Comparison of ENCODE assay signal across 8 cellular contexts in the genomic region with DNA sequence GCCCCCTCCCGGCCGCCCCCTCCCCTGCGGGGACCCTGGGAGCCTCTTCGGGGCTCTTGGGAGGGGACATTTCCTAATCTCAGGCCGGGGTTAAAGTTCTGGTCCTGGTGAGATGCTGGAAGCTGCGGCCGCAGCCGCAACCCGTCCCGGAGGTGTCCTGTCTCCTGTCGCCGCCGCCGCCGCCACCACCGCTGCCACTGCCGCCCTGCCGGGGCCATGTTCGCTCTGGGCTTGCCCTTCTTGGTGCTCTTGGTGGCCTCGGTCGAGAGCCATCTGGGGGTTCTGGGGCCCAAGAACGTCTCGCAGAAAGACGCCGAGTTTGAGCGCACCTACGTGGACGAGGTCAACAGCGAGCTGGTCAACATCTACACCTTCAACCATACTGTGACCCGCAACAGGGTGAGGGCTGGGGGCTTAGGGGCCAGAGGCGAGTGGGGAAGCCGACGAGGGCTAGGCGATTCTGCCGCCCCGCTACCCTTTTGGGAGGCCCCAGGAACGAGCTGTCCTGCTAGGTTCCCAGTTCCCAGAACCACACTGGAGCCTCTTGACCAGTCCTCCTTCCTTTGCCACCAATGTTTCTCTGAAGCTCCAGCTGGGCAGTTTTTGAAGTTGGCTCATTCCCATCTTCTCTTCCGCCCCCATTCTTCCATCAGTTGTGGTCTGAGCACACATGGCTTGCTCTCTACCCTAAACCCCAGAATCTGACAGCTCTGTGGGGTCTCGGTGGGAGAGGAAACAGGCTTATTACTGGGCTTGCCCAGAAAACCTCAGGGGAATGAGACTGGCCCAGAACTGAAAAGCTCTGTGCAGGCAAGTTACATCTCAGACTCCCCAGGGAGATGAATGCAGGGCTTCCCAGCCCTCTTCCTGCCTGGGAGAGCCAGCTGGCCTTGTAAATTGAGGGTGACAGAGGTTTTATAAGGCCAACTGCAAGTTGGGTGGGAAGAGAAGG. TPM values are rescaled to one million over a fixed set of nuclear protein-coding genes. Genes with fewer than 3 reads are reported as not detected.
A peak's percentile ranks its signal among the peaks of the same experiment; 100 is the strongest.
DNase-seq lines count a peak whose midpoint lies in the region; ATAC-seq and TF ChIP-seq lines count a peak whose summit lies in the region.

No MANE protein-coding gene starts in this region.

- intact Hi-C loops in right cardiac atrium (cut with DNase I) (no loop called here), gastrocnemius medialis (cut with DNase I; ENCODE audit: low total_unique reads) (loop anchor here (1.0 to 10.0 kb wide), 4 partner anchors 47 to 145 kb away; partner anchors contain the start of genes CEP164, PCSK7, RNF214 and SIK3)

- H3K36me3 Mint-ChIP-seq in activated naive CD8-positive, alpha-beta T cell treated with anti-CD3 and anti-CD28 coated beads, Interleukin-2, amount 50 U/mL, for 24 hours (ENCODE audit: low read depth), result peaks cover 2% of the 10 kb centered on the region

- peak overlapping the region; percentile 62 for H3K27ac Mint-ChIP-seq in activated naive CD8-positive, alpha-beta T cell treated with anti-CD3 and anti-CD28 coated beads, Interleukin-2, amount 50 U/mL, for 24 hours

- H3K27ac ChIP-seq in right cardiac atrium (ENCODE audit: low read length), result peak overlapping the region; percentile 66
- peak overlapping the region; percentile 88 to 99 (median 89) for H3K27ac ChIP-seq in gastrocnemius medialis

- H3K9me3 Mint-ChIP-seq in activated naive CD8-positive, alpha-beta T cell treated with anti-CD3 and anti-CD28 coated beads, Interleukin-2, amount 50 U/mL, for 24 hours, result no peaks in the 10 kb centered on the region

- no peaks in the 10 kb centered on the region for H3K27me3 Mint-ChIP-seq in activated naive CD8-positive, alpha-beta T cell treated with anti-CD3 and anti-CD28 coated beads, Interleukin-2, amount 50 U/mL, for 24 hours

- H3K4me3 ChIP-seq in right cardiac atrium (ENCODE audit: low read length), result peak overlapping the region; percentile 93
- H3K4me3 ChIP-seq in gastrocnemius medialis, result peak overlapping the region; percentile 62 to 98 (median 74)

- peaks cover 0 to 18% of the 10 kb centered on the region in 2 donors for H3K36me3 ChIP-seq in gastrocnemius medialis

- H3K4me1 ChIP-seq in right cardiac atrium (ENCODE audit: control insufficient read depth, insufficient read depth, low read length) (peaks cover 17% of the 10 kb centered on the region), gastrocnemius medialis (peaks cover 26 to 28% of the 10 kb centered on the region in 2 donors)

- TF ChIP-seq CTCF in gastrocnemius medialis (IDR thresholded peaks at IDR 0.05 in 4 of 5, conservative IDR thresholded peaks at IDR 0.05 in 1 of 5), result no peak

- in situ Hi-C loops in gastrocnemius medialis (cut with MboI; ENCODE audit: low sequenced_read_pairs in 4 of 4) (loop anchor here in 1 of 4 donors (5.0 kb wide), 1 partner anchor 48 kb away; no protein-coding TSS in a partner anchor), ACHN (cut with HindIII; ENCODE audit: low pct_ligation_motif_present, low pct_unique_long_range_greater_than_20kb, low sequenced_read_pairs) (no loop called here)

- peak; percentile 22 for ATAC-seq in HG02970 (IDR thresholded peaks at IDR 0.05; ENCODE audit: low FRiP score, unreplicated experiment)
- ATAC-seq in activated naive CD8-positive, alpha-beta T cell treated with anti-CD3 and anti-CD28 coated beads, Interleukin-2, amount 50 U/mL, for 24 hours, result peak; percentile 21
- peak; percentile 34 to 48 for ATAC-seq in right cardiac atrium
- peak; percentile 52 to 55 for ATAC-seq in gastrocnemius medialis

- no peak for TF ChIP-seq POLR2A in gastrocnemius medialis (IDR thresholded peaks at IDR 0.05)

- peak overlapping the region; percentile 85 for H3K4me3 Mint-ChIP-seq in activated naive CD8-positive, alpha-beta T cell treated with anti-CD3 and anti-CD28 coated beads, Interleukin-2, amount 50 U/mL, for 24 hours

- H3K9me3 ChIP-seq in right cardiac atrium (ENCODE audit: control insufficient read depth, low read length), result no peaks in the 10 kb centered on the region
- H3K9me3 ChIP-seq in gastrocnemius medialis, result no peaks in the 10 kb centered on the region

- WGBS in right cardiac atrium, result under 1% methylated on average over 39 of the region's 39 CpGs

- DNase-seq in NCI-H146 (lab: John Stamatoyannopoulos, UW) (peak; percentile 44), NCI-H146 treated with DMSO at 0.1 percent for 48 hours (lab: John Stamatoyannopoulos, UW; ENCODE audit: unreplicated experiment) (no peak), right cardiac atrium (peak; percentile 35 to 80 (median 79)), gastrocnemius medialis (no peak), ACHN (no peak)
- peak; percentile 54 for DNase-seq in activated naive CD8-positive, alpha-beta T cell treated with anti-CD3 and anti-CD28 coated beads, Interleukin-2, amount 50 U/mL, for 24 hours

- H3K27me3 ChIP-seq in right cardiac atrium (ENCODE audit: control insufficient read depth, insufficient read depth), result no peaks in the 10 kb centered on the region
- H3K27me3 ChIP-seq in gastrocnemius medialis, result no peaks in the 10 kb centered on the region

- peaks cover 29% of the 10 kb centered on the region for H3K4me1 Mint-ChIP-seq in activated naive CD8-positive, alpha-beta T cell treated with anti-CD3 and anti-CD28 coated beads, Interleukin-2, amount 50 U/mL, for 24 hours

TF ChIP-seq in PFSK-1, 5 proteins besides CTCF, POLR2A, EP300 and RAD21:
- TF ChIP-seq, protein P1, sequence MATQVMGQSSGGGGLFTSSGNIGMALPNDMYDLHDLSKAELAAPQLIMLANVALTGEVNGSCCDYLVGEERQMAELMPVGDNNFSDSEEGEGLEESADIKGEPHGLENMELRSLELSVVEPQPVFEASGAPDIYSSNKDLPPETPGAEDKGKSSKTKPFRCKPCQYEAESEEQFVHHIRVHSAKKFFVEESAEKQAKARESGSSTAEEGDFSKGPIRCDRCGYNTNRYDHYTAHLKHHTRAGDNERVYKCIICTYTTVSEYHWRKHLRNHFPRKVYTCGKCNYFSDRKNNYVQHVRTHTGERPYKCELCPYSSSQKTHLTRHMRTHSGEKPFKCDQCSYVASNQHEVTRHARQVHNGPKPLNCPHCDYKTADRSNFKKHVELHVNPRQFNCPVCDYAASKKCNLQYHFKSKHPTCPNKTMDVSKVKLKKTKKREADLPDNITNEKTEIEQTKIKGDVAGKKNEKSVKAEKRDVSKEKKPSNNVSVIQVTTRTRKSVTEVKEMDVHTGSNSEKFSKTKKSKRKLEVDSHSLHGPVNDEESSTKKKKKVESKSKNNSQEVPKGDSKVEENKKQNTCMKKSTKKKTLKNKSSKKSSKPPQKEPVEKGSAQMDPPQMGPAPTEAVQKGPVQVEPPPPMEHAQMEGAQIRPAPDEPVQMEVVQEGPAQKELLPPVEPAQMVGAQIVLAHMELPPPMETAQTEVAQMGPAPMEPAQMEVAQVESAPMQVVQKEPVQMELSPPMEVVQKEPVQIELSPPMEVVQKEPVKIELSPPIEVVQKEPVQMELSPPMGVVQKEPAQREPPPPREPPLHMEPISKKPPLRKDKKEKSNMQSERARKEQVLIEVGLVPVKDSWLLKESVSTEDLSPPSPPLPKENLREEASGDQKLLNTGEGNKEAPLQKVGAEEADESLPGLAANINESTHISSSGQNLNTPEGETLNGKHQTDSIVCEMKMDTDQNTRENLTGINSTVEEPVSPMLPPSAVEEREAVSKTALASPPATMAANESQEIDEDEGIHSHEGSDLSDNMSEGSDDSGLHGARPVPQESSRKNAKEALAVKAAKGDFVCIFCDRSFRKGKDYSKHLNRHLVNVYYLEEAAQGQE (IDR thresholded peaks at IDR 0.05; ENCODE audit: insufficient read depth in 1 of 2, low read depth in 2 of 2, low read length in 2 of 2), result no peak
- TF ChIP-seq SIN3A (IDR thresholded peaks at IDR 0.05; ENCODE audit: borderline replicate concordance, insufficient read depth, low read length) (no peak), TAF1 (IDR thresholded peaks at IDR 0.05; ENCODE audit: borderline replicate concordance, insufficient read depth, low read length) (0 out of 2 replicates have a peak, but pooled peaks have one; percentile 41), POLR2AphosphoS5 (IDR thresholded peaks at IDR 0.05; ENCODE audit: low read depth, low read length) (no peak)
TF ChIP-seq in PFSK-1: peak in this region for 1.

RNA-seq across cellular contexts. Expression of gene SIDT2, which starts 0.8 kb away (rescaled TPM):
- polyA plus RNA-seq in PFSK-1 (2012; ENCODE audit: insufficient read length, low read depth), result 12.9 TPM
- total RNA-seq in right cardiac atrium (10 to 100 TPM; 34.6 to 57.4 (median 40.8) TPM), gastrocnemius medialis (10 to 100 TPM; 14.3 to 33.9 (median 17.7) TPM)
- polyA plus RNA-seq in right cardiac atrium, result 28.6 TPM

RNA-seq across cellular contexts. Expression of gene TAGLN, which starts 19.8 kb away (rescaled TPM):
- 4.6 TPM for polyA plus RNA-seq in PFSK-1 (2012; ENCODE audit: insufficient read length, low read depth)
- 1,000 to 10,000 TPM in 1 of 4 donors, 100 to 1,000 TPM in 3; 414 to 1,307 (median 766) TPM for total RNA-seq in right cardiac atrium
- 987 TPM for polyA plus RNA-seq in right cardiac atrium
- total RNA-seq in gastrocnemius medialis, result 100 to 1,000 TPM in 3 of 4 donors, 10 to 100 TPM in 1; 27.4 to 191 (median 124) TPM

RNA-seq across cellular contexts. Expression of gene PAFAH1B2, which starts 35.2 kb away (rescaled TPM):
- 43.9 TPM for polyA plus RNA-seq in PFSK-1 (2012; ENCODE audit: insufficient read length, low read depth)
- total RNA-seq in right cardiac atrium (10 to 100 TPM; 52.6 to 68.1 (median 57.5) TPM), gastrocnemius medialis (10 to 100 TPM; 25.8 to 52.3 (median 35.2) TPM)
- polyA plus RNA-seq in right cardiac atrium, result 20.4 TPM

RNA-seq across cellular contexts. Expression of gene PCSK7, which starts 52.5 kb away (rescaled TPM):
- 26.4 TPM for polyA plus RNA-seq in PFSK-1 (2012; ENCODE audit: insufficient read length, low read depth)
- total RNA-seq in right cardiac atrium, result 10 to 100 TPM; 28.2 to 39.2 (median 30.5) TPM
- polyA plus RNA-seq in right cardiac atrium, result 25.7 TPM
- 10 to 100 TPM; 14.5 to 19.9 (median 16.4) TPM for total RNA-seq in gastrocnemius medialis

RNA-seq across cellular contexts. Expression of gene RNF214, which starts 53.1 kb away (rescaled TPM):
- polyA plus RNA-seq in PFSK-1 (2012; ENCODE audit: insufficient read length, low read depth), result 27.8 TPM
- total RNA-seq in right cardiac atrium, result 10 to 100 TPM; 20.6 to 23.8 (median 22.3) TPM
- 8.0 TPM for polyA plus RNA-seq in right cardiac atrium
- total RNA-seq in gastrocnemius medialis, result 10 to 100 TPM; 17.1 to 22.7 (median 19.9) TPM

Comparison
In these comparisons a context has a peak if more than half of its experiments do, and no peak if none do; other contexts are left out.
1. DNase-seq: peak in NCI-H146 (single experiment), activated naive CD8-positive, alpha-beta T cell treated with anti-CD3 and anti-CD28 coated beads, Interleukin-2, amount 50 U/mL, for 24 hours (single experiment) and right cardiac atrium (3 of 3); none in NCI-H146 treated with DMSO at 0.1 percent for 48 hours (single experiment), gastrocnemius medialis (0 of 2) and ACHN (single experiment).
2. Peak in every context shown above with its lines, with median percentiles within 50 percentile points of each other: ATAC-seq.